19 cellular contexts compared by ENCODE assay signal in genomic region chr19:40005670-40006272, GRCh38. TPM values are rescaled to one million over a fixed set of nuclear protein-coding genes. Genes with fewer than 3 reads are reported as not detected.
DNase-seq lines count a peak whose midpoint lies in the region; ATAC-seq, FAIRE-seq and TF ChIP-seq lines count a peak whose summit lies in the region.
"Had no signal": no experiment of that assay in that cellular context is flagged by ENCODE, and none has a peak within 500 bp of the region (broad histone marks: within the 10 kb centered on the region; RNA-seq: fewer than 3 reads in every experiment).

No MANE protein-coding gene starts in this region.

- WGBS in right cardiac atrium: 54% methylated on average over 4 of the region's 4 CpGs

- TF ChIP-seq CTCF in uterus (IDR thresholded peaks at IDR 0.05): no peak

- H3K27ac Mint-ChIP-seq in activated T-helper 17 cell treated with anti-CD3 and anti-CD28 coated beads, Interleukin-2, amount 50 U/mL, for 72 hours: peak overlapping the region; percentile 3
- H3K27ac Mint-ChIP-seq: CD4-positive, CD25-positive, alpha-beta regulatory T cell had no signal

- H3K27me3 Mint-ChIP-seq in activated T-helper 17 cell treated with anti-CD3 and anti-CD28 coated beads, Interleukin-2, amount 50 U/mL, for 72 hours: no peaks in the 10 kb centered on the region
- H3K27me3 Mint-ChIP-seq: CD4-positive, CD25-positive, alpha-beta regulatory T cell had no signal

- DNase-seq in M059J (ENCODE audit: low read depth) (peak; percentile 15), right cardiac atrium (no peak), uterus (no peak), GM19239 (ENCODE audit: insufficient read length, low spot score) (no peak), NAMALWA (ENCODE audit: low spot score) (no peak)
- DNase-seq in activated CD4-positive, alpha-beta T cell treated with anti-CD3 and anti-CD28 coated beads for 4 hours: no peak
- DNase-seq: CD4-positive, CD25-positive, alpha-beta regulatory T cell; DMS79 treated with DMSO at 0.1 percent for 48 hours; GDM1; GOT3; NCI-H1417; NCI-H2029 treated with DMSO at 0.1 percent for 48 hours; NCI-H510A treated with DMSO at 0.1 percent for 48 hours; SK-N-SH had no signal

- H2AFZ ChIP-seq in ACC112 (ENCODE audit: low read length, unreplicated experiment): no peak overlapping the region

- H3K9me3 ChIP-seq in right cardiac atrium (ENCODE audit: control insufficient read depth, low read length) (no peaks in the 10 kb centered on the region), uterus (no peaks in the 10 kb centered on the region)
- H3K9me3 ChIP-seq: MG63, SK-N-SH had no signal

- H3K4me3 Mint-ChIP-seq in activated T-helper 17 cell treated with anti-CD3 and anti-CD28 coated beads, Interleukin-2, amount 50 U/mL, for 72 hours: no peak overlapping the region

- H3K36me3 Mint-ChIP-seq in activated T-helper 17 cell treated with anti-CD3 and anti-CD28 coated beads, Interleukin-2, amount 50 U/mL, for 72 hours (ENCODE audit: low read depth): peaks cover 50% of the 10 kb centered on the region

- no peak for TF ChIP-seq POLR2A in uterus (IDR thresholded peaks at IDR 0.05)

- intact Hi-C loops in right cardiac atrium (cut with DNase I): no loop called here
- intact Hi-C loops in uterus (cut with DNase I; ENCODE audit: low total_unique reads): no loop called here

- H3K4me3 ChIP-seq in ACC112 (ENCODE audit: low read depth, low read length) (no peak overlapping the region), right cardiac atrium (ENCODE audit: low read length) (no peak overlapping the region), uterus (no peak overlapping the region)
- H3K4me3 ChIP-seq: MG63 had no signal

- H3K4me1 ChIP-seq in ACC112 (ENCODE audit: control insufficient read depth, insufficient read depth, low read length, unreplicated experiment) (peaks cover 16% of the 10 kb centered on the region), right cardiac atrium (ENCODE audit: control insufficient read depth, insufficient read depth, low read length) (peaks cover 4% of the 10 kb centered on the region), uterus (no peaks in the 10 kb centered on the region)

- peaks cover 5% of the 10 kb centered on the region for H3K9me3 Mint-ChIP-seq in activated T-helper 17 cell treated with anti-CD3 and anti-CD28 coated beads, Interleukin-2, amount 50 U/mL, for 72 hours

- no peaks in the 10 kb centered on the region for H3K79me2 ChIP-seq in ACC112 (ENCODE audit: control insufficient read depth, insufficient read depth, low read length, unreplicated experiment)

- H3K4me1 Mint-ChIP-seq in activated T-helper 17 cell treated with anti-CD3 and anti-CD28 coated beads, Interleukin-2, amount 50 U/mL, for 72 hours: no peaks in the 10 kb centered on the region

- peak overlapping the region; percentile 91 for H3K27ac ChIP-seq in ACC112 (ENCODE audit: low read depth, low read length)
- peak overlapping the region; percentile 2 for H3K27ac ChIP-seq in right cardiac atrium (ENCODE audit: low read length)
- no peak overlapping the region for H3K27ac ChIP-seq in uterus
- H3K27ac ChIP-seq: KMS-11 had no signal

- no peak for ATAC-seq in activated T-helper 17 cell treated with anti-CD3 and anti-CD28 coated beads, Interleukin-2, amount 50 U/mL, for 72 hours (replicated peaks)
- ATAC-seq in right cardiac atrium: peak in 1 of 2 donors; percentile 58

- no peak for FAIRE-seq in GM19239 (lab: Jason Lieb, UNC)
- FAIRE-seq: GM12892 had no signal

- H3K36me3 ChIP-seq in ACC112 (ENCODE audit: insufficient read depth, low read length) (peaks cover 28% of the 10 kb centered on the region), uterus (no peaks in the 10 kb centered on the region)

- no peaks in the 10 kb centered on the region for H3K27me3 ChIP-seq in ACC112 (ENCODE audit: insufficient read depth, low read length)
- no peaks in the 10 kb centered on the region for H3K27me3 ChIP-seq in right cardiac atrium (ENCODE audit: control insufficient read depth, insufficient read depth)
- H3K27me3 ChIP-seq in uterus: no peaks in the 10 kb centered on the region
- H3K27me3 ChIP-seq: MG63 had no signal

RNA-seq across cellular contexts. Expression of gene ZNF546, which starts 8.9 kb away (rescaled TPM):
- total RNA-seq in M059J (2014; rRNA removed; shearing (Covaris generic)): 0.96 and 1.3 TPM in 2 replicates
- total RNA-seq in activated T-helper 17 cell treated with anti-CD3 and anti-CD28 coated beads, Interleukin-2, amount 50 U/mL, for 72 hours: 10 to 100 TPM in 1 of 2 donors, 1 to 10 TPM in 1; 5.8 to 10.2 TPM
- 10 to 100 TPM in 1 of 4 donors, 1 to 10 TPM in 3; 5.8 to 10.8 (median 9.0) TPM for total RNA-seq in right cardiac atrium
- polyA plus RNA-seq in right cardiac atrium: 4.4 TPM
- total RNA-seq in uterus: 10 to 100 TPM in 1 of 4 donors, 1 to 10 TPM in 3; 1.0 to 18.9 (median 6.3) TPM

RNA-seq across cellular contexts. Expression of gene PSMC4, which starts 34.8 kb away (rescaled TPM):
- total RNA-seq in M059J (2014; rRNA removed; shearing (Covaris generic)): 209 and 217 TPM in 2 replicates
- 100 to 1,000 TPM in 1 of 2 donors, 10 to 100 TPM in 1; 66.4 to 121 TPM for total RNA-seq in activated T-helper 17 cell treated with anti-CD3 and anti-CD28 coated beads, Interleukin-2, amount 50 U/mL, for 72 hours
- total RNA-seq in right cardiac atrium: 10 to 100 TPM; 66.7 to 82.3 (median 70.6) TPM
- 73.6 TPM for polyA plus RNA-seq in right cardiac atrium
- total RNA-seq in uterus: 100 to 1,000 TPM in 1 of 4 donors, 10 to 100 TPM in 3; 59.4 to 162 (median 67.2) TPM

RNA-seq across cellular contexts. Expression of gene ZNF780B, which starts 50.3 kb away (rescaled TPM):
- 4.5 and 5.7 TPM in 2 replicates for total RNA-seq in M059J (2014; rRNA removed; shearing (Covaris generic))
- 10 to 100 TPM; 12.1 to 20.9 TPM for total RNA-seq in activated T-helper 17 cell treated with anti-CD3 and anti-CD28 coated beads, Interleukin-2, amount 50 U/mL, for 72 hours
- total RNA-seq in right cardiac atrium (10 to 100 TPM; 29.5 to 35.2 (median 30.9) TPM), uterus (10 to 100 TPM in 2 of 4 donors, 1 to 10 TPM in 2; 8.2 to 48.3 (median 18.2) TPM)
- polyA plus RNA-seq in right cardiac atrium: 15.3 TPM

Comparison
In these comparisons a context has a peak if more than half of its experiments do, and no peak if none do; other contexts are left out.
1. H3K27ac ChIP-seq: peak in ACC112 (single experiment) and right cardiac atrium (single experiment); none in uterus (0 of 2).